Comparison of ENCODE assay signal across 1 cellular context in the genomic region with DNA sequence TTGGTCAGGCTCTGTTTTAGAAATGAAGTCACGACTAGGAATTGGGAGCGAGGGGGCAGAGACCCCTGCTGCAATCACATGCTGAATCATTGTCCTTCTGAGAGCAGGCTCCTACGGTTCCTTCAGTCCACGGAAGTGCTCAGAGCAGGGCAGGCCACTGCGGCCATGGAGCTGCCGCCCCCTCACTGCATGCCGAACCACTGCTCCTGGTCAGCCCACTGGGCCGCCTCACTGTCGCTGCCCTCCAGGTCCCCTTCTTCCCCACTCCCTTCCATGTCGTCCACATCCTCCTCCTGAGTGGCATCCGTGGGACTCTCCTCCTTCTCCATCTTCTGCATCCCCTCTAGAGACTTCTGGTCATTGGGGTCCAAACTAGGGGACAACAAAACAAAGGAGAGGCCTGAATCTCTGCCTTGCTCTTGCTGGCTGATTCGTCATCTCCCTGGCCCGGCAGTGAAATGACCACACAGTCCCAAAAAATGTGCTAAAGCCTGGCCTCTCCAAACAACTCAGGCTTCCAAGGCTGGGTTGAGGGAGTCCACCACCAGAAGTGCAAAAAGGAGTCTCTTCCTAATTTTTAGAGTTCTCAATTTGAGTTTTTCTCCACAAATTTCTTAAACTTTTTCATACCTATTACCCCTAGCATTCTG.
TF ChIP-seq lines count a peak whose summit lies in the region.

No MANE protein-coding gene starts in this region.

TF ChIP-seq in GM23338, 12 proteins besides CTCF, POLR2A, EP300 and RAD21 (continued from another document):
- TF ChIP-seq, protein P1, sequence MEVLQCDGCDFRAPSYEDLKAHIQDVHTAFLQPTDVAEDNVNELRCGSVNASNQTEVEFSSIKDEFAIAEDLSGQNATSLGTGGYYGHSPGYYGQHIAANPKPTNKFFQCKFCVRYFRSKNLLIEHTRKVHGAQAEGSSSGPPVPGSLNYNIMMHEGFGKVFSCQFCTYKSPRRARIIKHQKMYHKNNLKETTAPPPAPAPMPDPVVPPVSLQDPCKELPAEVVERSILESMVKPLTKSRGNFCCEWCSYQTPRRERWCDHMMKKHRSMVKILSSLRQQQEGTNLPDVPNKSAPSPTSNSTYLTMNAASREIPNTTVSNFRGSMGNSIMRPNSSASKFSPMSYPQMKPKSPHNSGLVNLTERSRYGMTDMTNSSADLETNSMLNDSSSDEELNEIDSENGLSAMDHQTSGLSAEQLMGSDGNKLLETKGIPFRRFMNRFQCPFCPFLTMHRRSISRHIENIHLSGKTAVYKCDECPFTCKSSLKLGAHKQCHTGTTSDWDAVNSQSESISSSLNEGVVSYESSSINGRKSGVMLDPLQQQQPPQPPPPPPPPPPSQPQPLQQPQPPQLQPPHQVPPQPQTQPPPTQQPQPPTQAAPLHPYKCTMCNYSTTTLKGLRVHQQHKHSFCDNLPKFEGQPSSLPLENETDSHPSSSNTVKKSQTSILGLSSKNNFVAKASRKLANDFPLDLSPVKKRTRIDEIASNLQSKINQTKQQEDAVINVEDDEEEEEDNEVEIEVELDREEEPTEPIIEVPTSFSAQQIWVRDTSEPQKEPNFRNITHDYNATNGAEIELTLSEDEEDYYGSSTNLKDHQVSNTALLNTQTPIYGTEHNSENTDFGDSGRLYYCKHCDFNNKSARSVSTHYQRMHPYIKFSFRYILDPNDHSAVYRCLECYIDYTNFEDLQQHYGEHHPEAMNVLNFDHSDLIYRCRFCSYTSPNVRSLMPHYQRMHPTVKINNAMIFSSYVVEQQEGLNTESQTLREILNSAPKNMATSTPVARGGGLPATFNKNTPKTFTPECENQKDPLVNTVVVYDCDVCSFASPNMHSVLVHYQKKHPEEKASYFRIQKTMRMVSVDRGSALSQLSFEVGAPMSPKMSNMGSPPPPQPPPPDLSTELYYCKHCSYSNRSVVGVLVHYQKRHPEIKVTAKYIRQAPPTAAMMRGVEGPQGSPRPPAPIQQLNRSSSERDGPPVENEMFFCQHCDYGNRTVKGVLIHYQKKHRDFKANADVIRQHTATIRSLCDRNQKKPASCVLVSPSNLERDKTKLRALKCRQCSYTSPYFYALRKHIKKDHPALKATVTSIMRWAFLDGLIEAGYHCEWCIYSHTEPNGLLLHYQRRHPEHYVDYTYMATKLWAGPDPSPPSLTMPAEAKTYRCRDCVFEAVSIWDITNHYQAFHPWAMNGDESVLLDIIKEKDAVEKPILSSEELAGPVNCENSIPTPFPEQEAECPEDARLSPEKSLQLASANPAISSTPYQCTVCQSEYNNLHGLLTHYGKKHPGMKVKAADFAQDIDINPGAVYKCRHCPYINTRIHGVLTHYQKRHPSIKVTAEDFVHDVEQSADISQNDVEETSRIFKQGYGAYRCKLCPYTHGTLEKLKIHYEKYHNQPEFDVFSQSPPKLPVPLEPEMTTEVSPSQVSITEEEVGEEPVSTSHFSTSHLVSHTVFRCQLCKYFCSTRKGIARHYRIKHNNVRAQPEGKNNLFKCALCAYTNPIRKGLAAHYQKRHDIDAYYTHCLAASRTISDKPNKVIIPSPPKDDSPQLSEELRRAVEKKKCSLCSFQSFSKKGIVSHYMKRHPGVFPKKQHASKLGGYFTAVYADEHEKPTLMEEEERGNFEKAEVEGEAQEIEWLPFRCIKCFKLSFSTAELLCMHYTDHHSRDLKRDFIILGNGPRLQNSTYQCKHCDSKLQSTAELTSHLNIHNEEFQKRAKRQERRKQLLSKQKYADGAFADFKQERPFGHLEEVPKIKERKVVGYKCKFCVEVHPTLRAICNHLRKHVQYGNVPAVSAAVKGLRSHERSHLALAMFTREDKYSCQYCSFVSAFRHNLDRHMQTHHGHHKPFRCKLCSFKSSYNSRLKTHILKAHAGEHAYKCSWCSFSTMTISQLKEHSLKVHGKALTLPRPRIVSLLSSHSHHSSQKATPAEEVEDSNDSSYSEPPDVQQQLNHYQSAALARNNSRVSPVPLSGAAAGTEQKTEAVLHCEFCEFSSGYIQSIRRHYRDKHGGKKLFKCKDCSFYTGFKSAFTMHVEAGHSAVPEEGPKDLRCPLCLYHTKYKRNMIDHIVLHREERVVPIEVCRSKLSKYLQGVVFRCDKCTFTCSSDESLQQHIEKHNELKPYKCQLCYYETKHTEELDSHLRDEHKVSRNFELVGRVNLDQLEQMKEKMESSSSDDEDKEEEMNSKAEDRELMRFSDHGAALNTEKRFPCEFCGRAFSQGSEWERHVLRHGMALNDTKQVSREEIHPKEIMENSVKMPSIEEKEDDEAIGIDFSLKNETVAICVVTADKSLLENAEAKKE (CRISPR knock-in tag; IDR thresholded peaks at IDR 0.05): no peak
- TF ChIP-seq EZH2phosphoT487 (IDR thresholded peaks at IDR 0.05; ENCODE audit: unreplicated experiment) (no peak), NANOG (IDR thresholded peaks at IDR 0.05; ENCODE audit: borderline replicate concordance) (no peak), EZH2 (IDR thresholded peaks at IDR 0.05; ENCODE audit: low read depth, unreplicated experiment) (no peak)
